ENCODE assay signal across 8 cellular contexts in genomic region chr18:63138469-63139340, GRCh38.
A peak's percentile ranks its signal among the peaks of the same experiment; 100 is the strongest.
DNase-seq lines count a peak whose midpoint lies in the region; ATAC-seq and TF ChIP-seq lines count a peak whose summit lies in the region.

No MANE protein-coding gene starts in this region.

- peaks cover 25% of the 10 kb centered on the region in 2 experiments for H3K4me1 ChIP-seq in neutrophil (ENCODE audit: control insufficient read depth in 1 of 2, insufficient read depth in 1 of 2, low read depth in 1 of 2, low read length in 1 of 2)

- H3K4me3 ChIP-seq in GM06990 (replicated peaks; ENCODE audit: low read depth, low read length) (peak overlapping the region; percentile 59), neutrophil (ENCODE audit: low read depth in 1 of 2, low read length in 1 of 2) (peak overlapping the region; percentile 42 to 52), WERI-Rb-1 (ENCODE audit: low read depth, low read length) (no peak overlapping the region)

- no peaks in the 10 kb centered on the region; the same call in none of the 2 replicates for H3K36me3 ChIP-seq in GM06990 (ENCODE audit: control insufficient read depth, insufficient read depth, low read length)
- no peaks in the 10 kb centered on the region for H3K36me3 ChIP-seq in neutrophil
- no peaks in the 10 kb centered on the region for H3K36me3 ChIP-seq in WERI-Rb-1

- peak; percentile 64 for ATAC-seq in GM19395 (IDR thresholded peaks at IDR 0.05; ENCODE audit: unreplicated experiment)
- peak; percentile 50 for ATAC-seq in HG03378 (IDR thresholded peaks at IDR 0.05; ENCODE audit: unreplicated experiment)
- ATAC-seq in activated naive CD4-positive, alpha-beta T cell treated with anti-CD3 and anti-CD28 coated beads, Interleukin-2, amount 50 U/mL, for 72 hours = peak; percentile 48 to 52

- H3K9me3 ChIP-seq in neutrophil (no peaks in the 10 kb centered on the region), WERI-Rb-1 (ENCODE audit: severe bottlenecking) (no peaks in the 10 kb centered on the region)

- no peaks in the 10 kb centered on the region for H3K27me3 ChIP-seq in GM06990 (replicated peaks; ENCODE audit: control insufficient read depth, insufficient read depth, low read length)
- H3K27me3 ChIP-seq in neutrophil = no peaks in the 10 kb centered on the region
- no peaks in the 10 kb centered on the region for H3K27me3 ChIP-seq in WERI-Rb-1 (ENCODE audit: insufficient read depth, low read depth, severe bottlenecking)

- DNase-seq in GM06990 (ENCODE audit: extremely low read depth, insufficient read length) (peak; percentile 77), DMS79 (lab: John Stamatoyannopoulos, UW) (no peak), NOMO-1 treated with DMSO at 0.1 percent for 48 hours (lab: John Stamatoyannopoulos, UW; ENCODE audit: unreplicated experiment) (no peak), WERI-Rb-1 (no peak)
- no peak for DNase-seq in activated naive CD4-positive, alpha-beta T cell treated with anti-CD3 and anti-CD28 coated beads, Interleukin-2, amount 50 U/mL, for 72 hours (ENCODE audit: low spot score in 2 of 2)

- TF ChIP-seq CTCF in GM06990 (IDR thresholded peaks at IDR 0.05; ENCODE audit: insufficient read depth, low read length, poor library complexity, severe bottlenecking) (no peak), neutrophil (IDR thresholded peaks at IDR 0.05) (no peak), WERI-Rb-1 (IDR thresholded peaks at IDR 0.05; ENCODE audit: low read depth, low read length) (no peak)

- peak overlapping the region; percentile 45 for H3K27ac ChIP-seq in neutrophil
- no peak overlapping the region for H3K27ac ChIP-seq in WERI-Rb-1

- peak overlapping the region; percentile 75 to 83 for H3K27ac Mint-ChIP-seq in activated naive CD4-positive, alpha-beta T cell treated with anti-CD3 and anti-CD28 coated beads, Interleukin-2, amount 50 U/mL, for 72 hours

- peaks cover 3 to 35% of the 10 kb centered on the region in 2 donors for H3K9me3 Mint-ChIP-seq in activated naive CD4-positive, alpha-beta T cell treated with anti-CD3 and anti-CD28 coated beads, Interleukin-2, amount 50 U/mL, for 72 hours

- H3K36me3 Mint-ChIP-seq in activated naive CD4-positive, alpha-beta T cell treated with anti-CD3 and anti-CD28 coated beads, Interleukin-2, amount 50 U/mL, for 72 hours = peaks cover 14 to 49% of the 10 kb centered on the region in 2 donors
